ENCODE assay signal across 2 cellular contexts in the genomic region with DNA sequence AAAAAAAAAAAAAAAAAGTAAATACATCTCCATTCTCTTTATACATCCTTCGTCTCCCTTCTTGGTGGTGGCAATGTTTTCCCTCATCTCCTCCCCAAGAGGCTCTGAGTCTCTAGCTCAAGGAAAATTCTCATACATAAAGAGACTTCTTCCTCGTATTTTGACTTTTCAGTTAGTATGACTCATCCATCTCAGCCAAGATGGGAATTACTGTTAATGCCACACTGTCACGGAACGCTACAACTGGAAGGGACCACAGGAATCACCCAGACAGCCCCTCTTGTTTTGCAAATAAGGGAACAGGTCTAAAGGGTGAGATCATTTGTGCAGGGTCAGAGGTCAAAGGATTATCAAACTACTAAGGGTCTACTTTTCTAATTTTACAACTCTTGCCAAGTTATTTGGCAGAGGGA.
TF ChIP-seq lines count a peak whose summit lies in the region.

No MANE protein-coding gene starts in this region.

TF ChIP-seq in A549, 52 proteins besides CTCF, POLR2A, EP300 and RAD21 (continued from another document):
- no peak for TF ChIP-seq HOXB5 (CRISPR knock-in tag; IDR thresholded peaks at IDR 0.05)
- TF ChIP-seq JUN (IDR thresholded peaks at IDR 0.05), result peak in 1 of 2 experiments; percentile 32; a peak in 1 of 5 replicates
- peak; percentile 42; the same call in 1 of the 2 replicates for TF ChIP-seq GATA3 (IDR thresholded peaks at IDR 0.05; ENCODE audit: borderline replicate concordance)
- no peak for TF ChIP-seq ELK1 (IDR thresholded peaks at IDR 0.05; ENCODE audit: low read depth, low read length)
- TF ChIP-seq FOSL2 (IDR thresholded peaks at IDR 0.05), result peak; percentile 72
- TF ChIP-seq FOSL2 (CRISPR knock-in tag; IDR thresholded peaks at IDR 0.05), result peak; percentile 97
- 0 out of 2 replicates have a peak, but pooled peaks have one; percentile 2 for TF ChIP-seq RARB (CRISPR knock-in tag; IDR thresholded peaks at IDR 0.05)
- peak; percentile 32; the same call in 1 of the 2 replicates for TF ChIP-seq JUNB (IDR thresholded peaks at IDR 0.05)

TF ChIP-seq in HCT116, 20 proteins besides CTCF, POLR2A, EP300 and RAD21 (continued from another document):
- TF ChIP-seq CBX3 (IDR thresholded peaks at IDR 0.05; ENCODE audit: low read depth) (no peak; the same call in 1 of the 2 replicates), EZH2phosphoT487 (IDR thresholded peaks at IDR 0.05; ENCODE audit: borderline replicate concordance) (no peak), ZFX (IDR thresholded peaks at IDR 0.05) (no peak), ZBTB33 (IDR thresholded peaks at IDR 0.05; ENCODE audit: extremely low read depth, insufficient replicate concordance, low read length) (no peak), JUND (IDR thresholded peaks at IDR 0.05) (peak; percentile 72), FOSL1 (IDR thresholded peaks at IDR 0.05; ENCODE audit: low read depth) (peak; percentile 77), ELF1 (IDR thresholded peaks at IDR 0.05; ENCODE audit: borderline replicate concordance, low read depth) (no peak), YY1 (IDR thresholded peaks at IDR 0.05; ENCODE audit: extremely low read depth, insufficient replicate concordance, low read depth, low read length) (no peak), TCF7L2 (IDR thresholded peaks at IDR 0.05; ENCODE audit: borderline replicate concordance, extremely low read depth, insufficient read depth, insufficient read length) (no peak), EZH2 (IDR thresholded peaks at IDR 0.05) (no peak), EGR1 (IDR thresholded peaks at IDR 0.05; ENCODE audit: low read depth) (no peak), ZNF274 (IDR thresholded peaks at IDR 0.05; ENCODE audit: low read depth, low read length) (no peak), CEBPB (IDR thresholded peaks at IDR 0.05; ENCODE audit: low read depth) (peak; percentile 45), SRF (IDR thresholded peaks at IDR 0.05; ENCODE audit: low read depth) (0 out of 2 replicates have a peak, but pooled peaks have one; percentile 24), SIN3A (IDR thresholded peaks at IDR 0.05; ENCODE audit: low read depth) (no peak)
- TF ChIP-seq, protein P1, sequence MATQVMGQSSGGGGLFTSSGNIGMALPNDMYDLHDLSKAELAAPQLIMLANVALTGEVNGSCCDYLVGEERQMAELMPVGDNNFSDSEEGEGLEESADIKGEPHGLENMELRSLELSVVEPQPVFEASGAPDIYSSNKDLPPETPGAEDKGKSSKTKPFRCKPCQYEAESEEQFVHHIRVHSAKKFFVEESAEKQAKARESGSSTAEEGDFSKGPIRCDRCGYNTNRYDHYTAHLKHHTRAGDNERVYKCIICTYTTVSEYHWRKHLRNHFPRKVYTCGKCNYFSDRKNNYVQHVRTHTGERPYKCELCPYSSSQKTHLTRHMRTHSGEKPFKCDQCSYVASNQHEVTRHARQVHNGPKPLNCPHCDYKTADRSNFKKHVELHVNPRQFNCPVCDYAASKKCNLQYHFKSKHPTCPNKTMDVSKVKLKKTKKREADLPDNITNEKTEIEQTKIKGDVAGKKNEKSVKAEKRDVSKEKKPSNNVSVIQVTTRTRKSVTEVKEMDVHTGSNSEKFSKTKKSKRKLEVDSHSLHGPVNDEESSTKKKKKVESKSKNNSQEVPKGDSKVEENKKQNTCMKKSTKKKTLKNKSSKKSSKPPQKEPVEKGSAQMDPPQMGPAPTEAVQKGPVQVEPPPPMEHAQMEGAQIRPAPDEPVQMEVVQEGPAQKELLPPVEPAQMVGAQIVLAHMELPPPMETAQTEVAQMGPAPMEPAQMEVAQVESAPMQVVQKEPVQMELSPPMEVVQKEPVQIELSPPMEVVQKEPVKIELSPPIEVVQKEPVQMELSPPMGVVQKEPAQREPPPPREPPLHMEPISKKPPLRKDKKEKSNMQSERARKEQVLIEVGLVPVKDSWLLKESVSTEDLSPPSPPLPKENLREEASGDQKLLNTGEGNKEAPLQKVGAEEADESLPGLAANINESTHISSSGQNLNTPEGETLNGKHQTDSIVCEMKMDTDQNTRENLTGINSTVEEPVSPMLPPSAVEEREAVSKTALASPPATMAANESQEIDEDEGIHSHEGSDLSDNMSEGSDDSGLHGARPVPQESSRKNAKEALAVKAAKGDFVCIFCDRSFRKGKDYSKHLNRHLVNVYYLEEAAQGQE (IDR thresholded peaks at IDR 0.05; ENCODE audit: low read depth), result no peak
- TF ChIP-seq, protein P2, sequence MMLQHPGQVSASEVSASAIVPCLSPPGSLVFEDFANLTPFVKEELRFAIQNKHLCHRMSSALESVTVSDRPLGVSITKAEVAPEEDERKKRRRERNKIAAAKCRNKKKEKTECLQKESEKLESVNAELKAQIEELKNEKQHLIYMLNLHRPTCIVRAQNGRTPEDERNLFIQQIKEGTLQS (IDR thresholded peaks at IDR 0.05), result no peak
